In the genomic region with DNA sequence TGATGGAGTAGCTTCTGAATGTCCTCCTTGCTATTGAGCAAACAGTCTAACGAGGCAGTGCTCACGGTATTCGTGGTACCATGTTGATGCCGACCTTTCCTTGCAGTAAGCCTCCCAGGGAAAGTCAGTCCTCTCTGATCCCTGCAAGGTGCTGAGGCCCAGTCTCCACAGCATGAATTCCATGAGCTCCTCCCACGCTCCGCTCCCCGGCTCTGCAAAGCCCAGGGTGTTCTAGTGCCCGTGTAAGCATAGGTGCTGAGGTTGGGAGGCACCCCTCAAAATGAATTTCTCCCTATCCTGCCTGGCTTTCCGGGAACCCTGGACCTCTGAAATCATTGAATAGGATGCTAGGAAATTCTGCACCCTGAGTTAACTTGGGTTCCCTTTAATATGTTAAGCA, we compare ENCODE assay signal across 17 cellular contexts.
A peak's percentile ranks its signal among the peaks of the same experiment; 100 is the strongest.
DNase-seq lines count a peak whose midpoint lies in the region; ATAC-seq and TF ChIP-seq lines count a peak whose summit lies in the region.
"Had no signal": no experiment of that assay in that cellular context is flagged by ENCODE, and none has a peak within 500 bp of the region (broad histone marks: within the 10 kb centered on the region; RNA-seq: fewer than 3 reads in every experiment).

No MANE protein-coding gene starts in this region.

- TF ChIP-seq CTCF in glutamatergic neuron (IDR thresholded peaks at IDR 0.05; ENCODE audit: partially characterized antibody, unreplicated experiment) = no peak
- TF ChIP-seq CTCF in SK-N-SH (IDR thresholded peaks at IDR 0.05) = no peak

- H3K4me3 Mint-ChIP-seq in glutamatergic neuron (ENCODE audit: unreplicated experiment) = no peak overlapping the region
- H3K4me3 Mint-ChIP-seq: CD14-positive monocyte; CD4-positive, alpha-beta memory T cell; GM23338; HFFc6 had no signal

- WGBS in SK-N-SH (ENCODE audit: low lambda C conversion rate) = 51% methylated on average over 8 of the region's 9 CpGs

- H3K4me3 ChIP-seq in BLaER1 (no peak overlapping the region), SK-N-SH (ENCODE audit: low read depth in 2 of 2, low read length in 1 of 2) (no peak overlapping the region)
- H3K4me3 ChIP-seq in BLaER1 treated with 17β-estradiol and CSF1 and Interleukin-3, amounts not matched to agents 10 nM and 100 nM = no peak overlapping the region
- H3K4me3 ChIP-seq: GM23338 had no signal

- H3K36me3 Mint-ChIP-seq in glutamatergic neuron (ENCODE audit: unreplicated experiment) = no peaks in the 10 kb centered on the region
- H3K36me3 Mint-ChIP-seq: CD14-positive monocyte; CD4-positive, alpha-beta memory T cell had no signal

- TF ChIP-seq RAD21 in SK-N-SH (IDR thresholded peaks at IDR 0.05; ENCODE audit: low read length) = no peak

- H3K9me3 ChIP-seq in BLaER1 = no peaks in the 10 kb centered on the region
- H3K9me3 ChIP-seq in BLaER1 treated with 17β-estradiol and CSF1 and Interleukin-3, amounts not matched to agents 10 nM and 100 nM (replicated peaks in 1 of 11) = no peaks in the 10 kb centered on the region
- no peaks in the 10 kb centered on the region for H3K9me3 ChIP-seq in SK-N-SH
- H3K9me3 ChIP-seq: BE2C had no signal

- no peak overlapping the region for H3K27ac Mint-ChIP-seq in glutamatergic neuron (ENCODE audit: unreplicated experiment)
- H3K27ac Mint-ChIP-seq: CD4-positive, alpha-beta memory T cell; GM23338; HFFc6 had no signal

- H4K20me1 ChIP-seq in BLaER1 (no peaks in the 10 kb centered on the region), SK-N-SH (ENCODE audit: insufficient read depth) (no peaks in the 10 kb centered on the region)
- H4K20me1 ChIP-seq in BLaER1 treated with 17β-estradiol and CSF1 and Interleukin-3, amounts not matched to agents 10 nM and 100 nM = peaks cover 0 to 29% (median 0%) of the 10 kb centered on the region in 11 experiments; a peak in 4 of 22 replicates

- H3K4me2 ChIP-seq in BLaER1 = peak overlapping the region; percentile 92
- H3K4me2 ChIP-seq in BLaER1 treated with 17β-estradiol and CSF1 and Interleukin-3, amounts not matched to agents 10 nM and 100 nM = peak overlapping the region in 7 of 11 experiments; percentile 62 to 92 (median 82); a peak in 13 of 22 replicates
- no peak overlapping the region for H3K4me2 ChIP-seq in SK-N-SH
- H3K4me2 ChIP-seq: GM23338 had no signal

- H3K9me3 Mint-ChIP-seq in glutamatergic neuron (ENCODE audit: unreplicated experiment) = peaks cover 2% of the 10 kb centered on the region
- H3K9me3 Mint-ChIP-seq: CD4-positive, alpha-beta memory T cell; GM23338; HFFc6 had no signal

- no peak for ATAC-seq in HG03175 (IDR thresholded peaks at IDR 0.05; ENCODE audit: unreplicated experiment)
- no peak for ATAC-seq in GM21515 (IDR thresholded peaks at IDR 0.05; ENCODE audit: unreplicated experiment)
- ATAC-seq: GM23338, HCT116 had no signal

- H3K36me3 ChIP-seq in BLaER1 (no peaks in the 10 kb centered on the region), SK-N-SH (replicated peaks in 1 of 2; ENCODE audit: control insufficient read depth in 1 of 2, insufficient read depth in 2 of 2, low read length in 1 of 2) (no peaks in the 10 kb centered on the region)
- no peaks in the 10 kb centered on the region for H3K36me3 ChIP-seq in BLaER1 treated with 17β-estradiol and CSF1 and Interleukin-3, amounts not matched to agents 10 nM and 100 nM
- H3K36me3 ChIP-seq: BE2C had no signal

- H3K79me2 ChIP-seq in SK-N-SH (ENCODE audit: insufficient read depth) = no peaks in the 10 kb centered on the region

- H3K4me1 ChIP-seq in BLaER1 (peaks cover 94% of the 10 kb centered on the region), SK-N-SH (ENCODE audit: control insufficient read depth in 1 of 2, insufficient read depth in 2 of 2, low read depth in 1 of 2, low read length in 1 of 2) (no peaks in the 10 kb centered on the region)
- peaks cover 0 to 96% (median 85%) of the 10 kb centered on the region in 10 experiments; a peak in 17 of 20 replicates for H3K4me1 ChIP-seq in BLaER1 treated with 17β-estradiol and CSF1 and Interleukin-3, amounts not matched to agents 10 nM and 100 nM
- H3K4me1 ChIP-seq: BE2C had no signal

- POLR2A ChIA-PET in SK-N-SH (lab: Yijun Ruan, JAX) = no interaction called here

- no peak for TF ChIP-seq EP300 in SK-N-SH (IDR thresholded peaks at IDR 0.05; ENCODE audit: borderline replicate concordance in 1 of 2, low read depth in 1 of 2, low read length in 1 of 2)

- no peak overlapping the region for H2AFZ ChIP-seq in SK-N-SH (ENCODE audit: low read depth)
- H2AFZ ChIP-seq: GM23338 had no signal

- H3K27me3 Mint-ChIP-seq in glutamatergic neuron (ENCODE audit: unreplicated experiment) = peaks cover 4% of the 10 kb centered on the region

- H3F3A ChIP-seq in SK-N-SH (replicated peaks; ENCODE audit: insufficient read depth) = no peaks in the 10 kb centered on the region

- H3K9ac ChIP-seq in BLaER1 = no peak overlapping the region
- no peak overlapping the region for H3K9ac ChIP-seq in BLaER1 treated with 17β-estradiol and CSF1 and Interleukin-3, amounts not matched to agents 10 nM and 100 nM
- no peak overlapping the region for H3K9ac ChIP-seq in SK-N-SH

- CTCF ChIA-PET in SK-N-SH (lab: Yijun Ruan, JAX) = no interaction called here

- intact Hi-C loops in posterior vena cava (cut with DNase I) = no loop called here

- H3K27ac ChIP-seq in BLaER1 = 0 out of 2 replicates have a peak overlapping the region, but pooled peaks have one; percentile 7
- no peak overlapping the region for H3K27ac ChIP-seq in BLaER1 treated with 17β-estradiol and CSF1 and Interleukin-3, amounts not matched to agents 10 nM and 100 nM
- no peak overlapping the region for H3K27ac ChIP-seq in SK-N-SH (ENCODE audit: low read depth in 2 of 2, low read length in 1 of 2)

- peaks cover 3% of the 10 kb centered on the region for H3K4me1 Mint-ChIP-seq in glutamatergic neuron (ENCODE audit: low read depth, unreplicated experiment)
- H3K4me1 Mint-ChIP-seq: CD14-positive monocyte; CD4-positive, alpha-beta memory T cell had no signal

- no peaks in the 10 kb centered on the region for H3K27me3 ChIP-seq in BLaER1
- H3K27me3 ChIP-seq in BLaER1 treated with 17β-estradiol and CSF1 and Interleukin-3, amounts not matched to agents 10 nM and 100 nM = peaks cover 0 to 20% (median 8%) of the 10 kb centered on the region in 11 experiments; a peak in 8 of 22 replicates
- H3K27me3 ChIP-seq in SK-N-SH (ENCODE audit: insufficient read depth) = no peaks in the 10 kb centered on the region

- DNase-seq in glutamatergic neuron (peak; percentile 14), posterior vena cava (ENCODE audit: low spot score) (peak; percentile 60), SK-N-SH (no peak)
- DNase-seq: ACHN; BE2C; CD4-positive, alpha-beta memory T cell; DMS153; DMS79; GDM1; HFFc6 had no signal

- H3K9me2 ChIP-seq in SK-N-SH = no peaks in the 10 kb centered on the region

TF ChIP-seq in SK-N-SH, 30 proteins besides CTCF, POLR2A, EP300 and RAD21:
- TF ChIP-seq TCF12 (IDR thresholded peaks at IDR 0.05) (no peak), RCOR1 (IDR thresholded peaks at IDR 0.05; ENCODE audit: low read length) (no peak), GATA2 (CRISPR knock-in tag; IDR thresholded peaks at IDR 0.05) (no peak), RFX5 (IDR thresholded peaks at IDR 0.05; ENCODE audit: low read length) (no peak), SIN3A (IDR thresholded peaks at IDR 0.05; ENCODE audit: borderline replicate concordance, low read depth, low read length) (no peak), FOXJ3 (CRISPR knock-in tag; IDR thresholded peaks at IDR 0.05) (no peak), FOXM1 (IDR thresholded peaks at IDR 0.05; ENCODE audit: low read depth) (no peak), NFIC (IDR thresholded peaks at IDR 0.05; ENCODE audit: borderline replicate concordance) (no peak), CHD2 (IDR thresholded peaks at IDR 0.05; ENCODE audit: low read length, partially characterized antibody) (no peak)
- TF ChIP-seq, protein P1, sequence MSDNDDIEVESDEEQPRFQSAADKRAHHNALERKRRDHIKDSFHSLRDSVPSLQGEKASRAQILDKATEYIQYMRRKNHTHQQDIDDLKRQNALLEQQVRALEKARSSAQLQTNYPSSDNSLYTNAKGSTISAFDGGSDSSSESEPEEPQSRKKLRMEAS (IDR thresholded peaks at IDR 0.05; ENCODE audit: low read depth) = no peak
- TF ChIP-seq, protein P2, sequence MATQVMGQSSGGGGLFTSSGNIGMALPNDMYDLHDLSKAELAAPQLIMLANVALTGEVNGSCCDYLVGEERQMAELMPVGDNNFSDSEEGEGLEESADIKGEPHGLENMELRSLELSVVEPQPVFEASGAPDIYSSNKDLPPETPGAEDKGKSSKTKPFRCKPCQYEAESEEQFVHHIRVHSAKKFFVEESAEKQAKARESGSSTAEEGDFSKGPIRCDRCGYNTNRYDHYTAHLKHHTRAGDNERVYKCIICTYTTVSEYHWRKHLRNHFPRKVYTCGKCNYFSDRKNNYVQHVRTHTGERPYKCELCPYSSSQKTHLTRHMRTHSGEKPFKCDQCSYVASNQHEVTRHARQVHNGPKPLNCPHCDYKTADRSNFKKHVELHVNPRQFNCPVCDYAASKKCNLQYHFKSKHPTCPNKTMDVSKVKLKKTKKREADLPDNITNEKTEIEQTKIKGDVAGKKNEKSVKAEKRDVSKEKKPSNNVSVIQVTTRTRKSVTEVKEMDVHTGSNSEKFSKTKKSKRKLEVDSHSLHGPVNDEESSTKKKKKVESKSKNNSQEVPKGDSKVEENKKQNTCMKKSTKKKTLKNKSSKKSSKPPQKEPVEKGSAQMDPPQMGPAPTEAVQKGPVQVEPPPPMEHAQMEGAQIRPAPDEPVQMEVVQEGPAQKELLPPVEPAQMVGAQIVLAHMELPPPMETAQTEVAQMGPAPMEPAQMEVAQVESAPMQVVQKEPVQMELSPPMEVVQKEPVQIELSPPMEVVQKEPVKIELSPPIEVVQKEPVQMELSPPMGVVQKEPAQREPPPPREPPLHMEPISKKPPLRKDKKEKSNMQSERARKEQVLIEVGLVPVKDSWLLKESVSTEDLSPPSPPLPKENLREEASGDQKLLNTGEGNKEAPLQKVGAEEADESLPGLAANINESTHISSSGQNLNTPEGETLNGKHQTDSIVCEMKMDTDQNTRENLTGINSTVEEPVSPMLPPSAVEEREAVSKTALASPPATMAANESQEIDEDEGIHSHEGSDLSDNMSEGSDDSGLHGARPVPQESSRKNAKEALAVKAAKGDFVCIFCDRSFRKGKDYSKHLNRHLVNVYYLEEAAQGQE (IDR thresholded peaks at IDR 0.05; ENCODE audit: low read depth, low read length) = no peak
- TF ChIP-seq, protein P3, sequence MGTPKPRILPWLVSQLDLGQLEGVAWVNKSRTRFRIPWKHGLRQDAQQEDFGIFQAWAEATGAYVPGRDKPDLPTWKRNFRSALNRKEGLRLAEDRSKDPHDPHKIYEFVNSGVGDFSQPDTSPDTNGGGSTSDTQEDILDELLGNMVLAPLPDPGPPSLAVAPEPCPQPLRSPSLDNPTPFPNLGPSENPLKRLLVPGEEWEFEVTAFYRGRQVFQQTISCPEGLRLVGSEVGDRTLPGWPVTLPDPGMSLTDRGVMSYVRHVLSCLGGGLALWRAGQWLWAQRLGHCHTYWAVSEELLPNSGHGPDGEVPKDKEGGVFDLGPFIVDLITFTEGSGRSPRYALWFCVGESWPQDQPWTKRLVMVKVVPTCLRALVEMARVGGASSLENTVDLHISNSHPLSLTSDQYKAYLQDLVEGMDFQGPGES (IDR thresholded peaks at IDR 0.05; ENCODE audit: low read depth, low read length) = no peak
TF ChIP-seq in SK-N-SH: peak in this region for 0.
